38 cellular contexts compared by ENCODE assay signal in the genomic region with DNA sequence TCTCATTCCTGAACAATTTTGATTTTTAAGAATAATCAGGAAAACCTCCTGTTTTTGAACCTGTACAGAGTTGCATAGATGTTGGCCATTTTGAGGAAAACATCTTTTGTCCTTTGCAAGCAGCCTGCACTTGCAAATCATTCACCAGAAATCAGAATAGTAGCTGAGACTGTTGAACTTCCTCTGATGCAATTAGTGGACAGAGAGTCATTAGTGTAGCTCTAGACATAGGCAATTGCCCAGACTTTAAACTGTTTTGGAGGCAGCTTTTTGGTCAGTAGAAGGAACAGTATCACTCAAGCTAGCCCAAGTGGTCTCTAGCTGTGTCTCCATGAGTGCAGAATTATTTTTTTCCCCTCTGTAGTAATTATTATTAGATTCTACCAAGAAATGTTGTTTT.
"Had no signal": no experiment of that assay in that cellular context is flagged by ENCODE, and none has a peak within 500 bp of the region (broad histone marks: within the 10 kb centered on the region; RNA-seq: fewer than 3 reads in every experiment).

No MANE protein-coding gene starts in this region.

- H3K4me1 Mint-ChIP-seq: activated B cell treated with CpG ODN at 0.5 μM for 24 hours had no signal

- H3K36me3 Mint-ChIP-seq: activated CD4-positive, alpha-beta memory T cell treated with anti-CD3 and anti-CD28 coated beads for 36 hours; activated naive CD4-positive, alpha-beta T cell treated with anti-CD3 and anti-CD28 coated beads, Interleukin-2, amount 50 U/mL, for 72 hours had no signal

- H3K27ac ChIP-seq: adrenal gland, body of pancreas, breast epithelium, Peyer's patch, VCaP had no signal

- H3K27ac Mint-ChIP-seq: activated B cell treated with CpG ODN at 0.5 μM for 24 hours; activated CD4-positive, alpha-beta memory T cell treated with anti-CD3 and anti-CD28 coated beads for 36 hours; activated naive CD4-positive, alpha-beta T cell treated with anti-CD3 and anti-CD28 coated beads for 36 hours; activated naive CD4-positive, alpha-beta T cell treated with anti-CD3 and anti-CD28 coated beads, Interleukin-2, amount 50 U/mL, for 72 hours; activated T-helper 1 cell treated with anti-CD3 and anti-CD28 coated beads, Interleukin-12 subunit alpha, Interleukin-12 subunit beta, Interleukin-2, Interleukin-4 antibody, amounts not matched to agents 30 ng/mL and 10 ng/mL and 1 ng/mL, durations not matched to agents 14 hours and 24 hours and 36 hours had no signal

- H3K4me3 ChIP-seq: adrenal gland, body of pancreas, breast epithelium, Peyer's patch had no signal

- ATAC-seq: activated naive CD4-positive, alpha-beta T cell treated with anti-CD3 and anti-CD28 coated beads, Interleukin-2, amount 50 U/mL, for 72 hours; activated T-cell treated with anti-CD3 and anti-CD28 coated beads, Interleukin-2, amount 50 U/mL, for 4 hours; body of pancreas; PC-3 had no signal

- H3K4me1 ChIP-seq: body of pancreas, breast epithelium, Peyer's patch had no signal

- H3K9me3 ChIP-seq: adrenal gland, body of pancreas, breast epithelium, Peyer's patch had no signal

- H3K27me3 ChIP-seq: adrenal gland, body of pancreas, breast epithelium, Peyer's patch had no signal

- H3K9me3 Mint-ChIP-seq: activated B cell treated with CpG ODN at 0.5 μM for 24 hours; activated CD4-positive, alpha-beta memory T cell treated with anti-CD3 and anti-CD28 coated beads for 36 hours; activated naive CD4-positive, alpha-beta T cell treated with anti-CD3 and anti-CD28 coated beads for 36 hours; activated naive CD4-positive, alpha-beta T cell treated with anti-CD3 and anti-CD28 coated beads, Interleukin-2, amount 50 U/mL, for 72 hours; activated T-cell treated with anti-CD3 and anti-CD28 coated beads, Interleukin-2, amount 50 U/mL, for 4 hours; activated T-helper 1 cell treated with anti-CD3 and anti-CD28 coated beads, Interleukin-12 subunit alpha, Interleukin-12 subunit beta, Interleukin-2, Interleukin-4 antibody, amounts not matched to agents 30 ng/mL and 10 ng/mL and 1 ng/mL, durations not matched to agents 14 hours and 24 hours and 36 hours had no signal

- DNase-seq: activated B cell treated with CpG ODN at 0.5 μM for 24 hours; activated CD4-positive, alpha-beta memory T cell treated with anti-CD3 and anti-CD28 coated beads for 36 hours; activated CD4-positive, alpha-beta T cell treated with anti-CD3 and anti-CD28 coated beads for 4 hours; activated CD4-positive, alpha-beta T cell treated with anti-CD3 and anti-CD28 coated beads, Interleukin-2, amount 50 U/mL, for 1 hour; activated CD4-positive, CD25-positive, alpha-beta regulatory T cell treated with anti-CD3 and anti-CD28 coated beads, Interleukin-2, amount 50 U/mL, for 72 hours; activated CD8-positive, alpha-beta memory T cell treated with anti-CD3 and anti-CD28 coated beads, Interleukin-2, amount 50 U/mL, for 4 hours; activated gamma-delta T cell treated with Interleukin-2 at 50 U/mL for 16 hours; activated naive CD4-positive, alpha-beta T cell treated with anti-CD3 and anti-CD28 coated beads for 36 hours; activated T-cell treated with anti-CD3 and anti-CD28 coated beads for 4 hours; activated T-cell treated with anti-CD3 and anti-CD28 coated beads, Interleukin-2, amount 50 U/mL, for 4 hours; adrenal gland; body of pancreas; cerebellar nuclear complex; MM.1S; MV-4-11; NCI-H1092; NCI-H1417; NCI-H146; NCI-H187; NCI-H2029 treated with DMSO at 0.1 percent for 48 hours; NCI-H2107; NCI-H2171; NCI-H2227 treated with DMSO at 0.1 percent for 48 hours; NCI-H446; NCI-H510A treated with DMSO at 0.1 percent for 48 hours; NCI-H526 treated with DMSO at 0.1 percent for 48 hours; PC-3; Peyer's patch; RPMI8226; SHP77 treated with DMSO at 0.1 percent for 48 hours; SW 1271; T-helper 1 cell; T-helper 2 cell; T-helper 9 cell had no signal

- H3K4me3 Mint-ChIP-seq: activated B cell treated with CpG ODN at 0.5 μM for 24 hours; activated CD4-positive, alpha-beta memory T cell treated with anti-CD3 and anti-CD28 coated beads for 36 hours; activated naive CD4-positive, alpha-beta T cell treated with anti-CD3 and anti-CD28 coated beads for 36 hours; activated T-cell treated with anti-CD3 and anti-CD28 coated beads, Interleukin-2, amount 50 U/mL, for 4 hours; activated T-helper 1 cell treated with anti-CD3 and anti-CD28 coated beads, Interleukin-12 subunit alpha, Interleukin-12 subunit beta, Interleukin-2, Interleukin-4 antibody, amounts not matched to agents 30 ng/mL and 10 ng/mL and 1 ng/mL, durations not matched to agents 14 hours and 24 hours and 36 hours had no signal

- H3K36me3 ChIP-seq: adrenal gland, breast epithelium, Peyer's patch had no signal
